Comparison of ENCODE assay signal across 8 cellular contexts in genomic region chr19:23686622-23687423, GRCh38. TPM values are rescaled to one million over a fixed set of nuclear protein-coding genes. Genes with fewer than 3 reads are reported as not detected.
DNase-seq lines count a peak whose midpoint lies in the region; ATAC-seq and TF ChIP-seq lines count a peak whose summit lies in the region.

Gene ZNF675, minus strand, starts transcription at chr19:23687212. Its CDS starts 179 bp downstream, at chr19:23687033.

- peaks cover 45% of the 10 kb centered on the region for H3K79me2 ChIP-seq in PC-9 (ENCODE audit: low read depth)

- no peak; the same call in 1 of the 2 replicates for TF ChIP-seq CTCF in PC-9 (conservative IDR thresholded peaks at IDR 0.05)

- H3K9me2 ChIP-seq in PC-9 (ENCODE audit: insufficient read depth): no peaks in the 10 kb centered on the region

- H3F3A ChIP-seq in PC-9 (ENCODE audit: insufficient read depth, low read depth): peaks cover 8% of the 10 kb centered on the region

- H3K4me2 ChIP-seq in PC-9: peak within 1 kb of the TSS; percentile 77

- peak within 1 kb of the TSS; percentile 84 for H3K27ac ChIP-seq in PC-9
- peak within 1 kb of the TSS; percentile 79 for H3K27ac ChIP-seq in muscle layer of duodenum (ENCODE audit: low read length)

- peak within 1 kb of the TSS; percentile 99 for H3K4me3 Mint-ChIP-seq in activated T-cell treated with anti-CD3 and anti-CD28 coated beads, Interleukin-2, amount 50 U/mL, for 24 hours

- DNase-seq in DMS 273 treated with DMSO at 0.1 percent for 48 hours (lab: John Stamatoyannopoulos, UW): peak; percentile 87
- DNase-seq in HuH-7.5 (ENCODE audit: low spot score): peak; percentile 84
- peak; percentile 86 to 89 for DNase-seq in PC-9
- peak; percentile 88 for DNase-seq in activated T-cell treated with anti-CD3 and anti-CD28 coated beads, Interleukin-2, amount 50 U/mL, for 24 hours
- peak; percentile 81 to 83 for DNase-seq in stimulated activated CD8-positive, alpha-beta memory T cell treated with anti-CD3 and anti-CD28 coated beads, Interleukin-7, amount 100 ng/mL, for 4 hours (ENCODE audit: low read depth in 2 of 2)

- H3K9me3 ChIP-seq in PC-9 (ENCODE audit: insufficient read depth, low read depth) (peaks cover 23% of the 10 kb centered on the region), muscle layer of duodenum (ENCODE audit: control insufficient read depth in 1 of 2, low read length in 2 of 2) (no peaks in the 10 kb centered on the region)

- intact Hi-C loops in PC-9 (cut with micrococcal nuclease; ENCODE audit: unreplicated experiment): loop anchor here (1.0 to 2.0 kb wide), 3 partner anchors 76 to 177 kb away; a partner anchor contains a TSS

- no peaks in the 10 kb centered on the region for H3K27me3 Mint-ChIP-seq in activated T-cell treated with anti-CD3 and anti-CD28 coated beads, Interleukin-2, amount 50 U/mL, for 24 hours

- H3K27ac Mint-ChIP-seq in activated T-cell treated with anti-CD3 and anti-CD28 coated beads, Interleukin-2, amount 50 U/mL, for 24 hours: peak within 1 kb of the TSS; percentile 97

- no peaks in the 10 kb centered on the region for H4K20me1 ChIP-seq in PC-9 (ENCODE audit: insufficient read depth)

- peak within 1 kb of the TSS; percentile 95 for H2AFZ ChIP-seq in PC-9

- H3K4me1 Mint-ChIP-seq in activated T-cell treated with anti-CD3 and anti-CD28 coated beads, Interleukin-2, amount 50 U/mL, for 24 hours (ENCODE audit: low read depth): peaks cover 43% of the 10 kb centered on the region

- peaks cover 53% of the 10 kb centered on the region for H3K36me3 Mint-ChIP-seq in activated T-cell treated with anti-CD3 and anti-CD28 coated beads, Interleukin-2, amount 50 U/mL, for 24 hours (ENCODE audit: low read depth)

- CTCF ChIA-PET in PC-9 (lab: Charles Lee): no interaction called here

- H3K9me3 Mint-ChIP-seq in activated T-cell treated with anti-CD3 and anti-CD28 coated beads, Interleukin-2, amount 50 U/mL, for 24 hours: peaks cover 6% of the 10 kb centered on the region

- H3K4me3 ChIP-seq in PC-9 (peak within 1 kb of the TSS; percentile 87), muscle layer of duodenum (ENCODE audit: low read depth in 1 of 2, low read length in 2 of 2) (peak within 1 kb of the TSS; percentile 85 to 98)

- H3K4me1 ChIP-seq in PC-9 (replicated peaks; ENCODE audit: insufficient read depth): peaks cover 10% of the 10 kb centered on the region
- H3K4me1 ChIP-seq in muscle layer of duodenum (ENCODE audit: control insufficient read depth in 1 of 2, insufficient read depth in 2 of 2, low read length in 2 of 2): peaks cover 0 to 7% of the 10 kb centered on the region in 2 donors

- H3K36me3 ChIP-seq in PC-9 (ENCODE audit: low read depth): peaks cover 25% of the 10 kb centered on the region
- no peaks in the 10 kb centered on the region for H3K36me3 ChIP-seq in muscle layer of duodenum (ENCODE audit: control insufficient read depth in 1 of 2, insufficient read depth in 2 of 2, low read length in 2 of 2)

- ATAC-seq in GM21526 (IDR thresholded peaks at IDR 0.05; ENCODE audit: low FRiP score, unreplicated experiment): peak; percentile 79
- peak; percentile 95 for ATAC-seq in esophagus mucosa

- POLR2A ChIA-PET in PC-9 (lab: Charles Lee; ENCODE audit: unreplicated experiment): interaction anchor here (0.6 to 1.2 kb wide), 2 partner anchors 13 to 72 kb away, joined by 3 to 7 read pairs; partner anchors contain the start of gene ZNF681

- BruUV-seq in PC-9 (replicated peaks; lab: Mats Ljungman, UMichigan): no TSS peak

- H3K27me3 ChIP-seq in PC-9 (ENCODE audit: insufficient read depth, low read depth) (no peaks in the 10 kb centered on the region), muscle layer of duodenum (ENCODE audit: low read depth, low read length) (no peaks in the 10 kb centered on the region)

RNA-seq across cellular contexts. Expression of gene ZNF675, which starts in this region (rescaled TPM):
- total RNA-seq in PC-9 (2021) (11.9 and 13.0 TPM in 2 replicates), esophagus mucosa (10.6 TPM)

Comparison
In these comparisons a context has a peak if more than half of its experiments do, and no peak if none do; other contexts are left out.
1. Peak in every context shown above with its lines: DNase-seq, ATAC-seq, H3K4me3 ChIP-seq and H3K27ac ChIP-seq.